In genomic region chr22:17121235-17122195, GRCh38 we compare ENCODE assay signal across 8 cellular contexts. TPM values are rescaled to one million over a fixed set of nuclear protein-coding genes. Genes with fewer than 3 reads are reported as not detected.
DNase-seq lines count a peak whose midpoint lies in the region; ATAC-seq and TF ChIP-seq lines count a peak whose summit lies in the region.

TMEM121B (minus strand) TSS chr22:17121360; CDS start chr22:17121127, 233 bp downstream.

- H2AK5ac ChIP-seq in IMR-90 (ENCODE audit: low read depth, low read length): no peak within 1 kb of the TSS

- dilution Hi-C loops in IMR-90 (cut with HindIII; ENCODE audit: low sequenced_read_pairs, unreplicated experiment): no loop called here

- in situ Hi-C loops in IMR-90 (cut with MboI; ENCODE audit: low sequenced_read_pairs): no loop called here
- in situ Hi-C loops in GM13976 (cut with MboI; ENCODE audit: low sequenced_read_pairs, unreplicated experiment): no loop called here

- H2BK20ac ChIP-seq in IMR-90 (ENCODE audit: low read depth, low read length): no peak within 1 kb of the TSS

- peaks cover 18 to 24% of the 10 kb centered on the region in 2 donors for H3K27me3 Mint-ChIP-seq in CD8-positive, alpha-beta memory T cell

- no peak within 1 kb of the TSS for H3K14ac ChIP-seq in IMR-90 (replicated peaks; ENCODE audit: low read depth, low read length)

- CTCF ChIA-PET in CD8-positive, alpha-beta memory T cell (lab: Charles Lee): interaction anchor here (1.3 kb wide), 1 partner anchor 51 kb away, joined by 3 read pairs; no protein-coding TSS in a partner anchor
- CTCF ChIA-PET in IMR-90 (lab: Yijun Ruan, JAX) (interaction anchor here (1.5 kb wide), 1 partner anchor 51 kb away, joined by 4 read pairs; no protein-coding TSS in a partner anchor), OCI-LY7 (lab: Charles Lee; ENCODE audit: unreplicated experiment) (no interaction called here)

- peaks cover 30 to 41% (median 31%) of the 10 kb centered on the region in 3 donors for H3K4me1 Mint-ChIP-seq in CD8-positive, alpha-beta memory T cell

- no peak within 1 kb of the TSS for H4K8ac ChIP-seq in IMR-90 (ENCODE audit: low read depth in 2 of 2, low read length in 2 of 2)

- H4K91ac ChIP-seq in IMR-90 (ENCODE audit: insufficient read depth, low read depth, low read length): no peak within 1 kb of the TSS

- no TSS peak for BruUV-seq in IMR-90 (replicated peaks; lab: Mats Ljungman, UMichigan)
- BruUV-seq in OCI-LY7 (replicated peaks; lab: Mats Ljungman, UMichigan): no TSS peak

- H3K4me2 ChIP-seq in IMR-90 (ENCODE audit: low read depth, low read length) (peak within 1 kb of the TSS; percentile 85), OCI-LY7 (ENCODE audit: low read length) (peak within 1 kb of the TSS; percentile 60)

- peak; percentile 81 for ATAC-seq in IMR-90 (ENCODE audit: low read depth)
- ATAC-seq in HG02840 (IDR thresholded peaks at IDR 0.05; ENCODE audit: low FRiP score, unreplicated experiment): no peak

- no peaks in the 10 kb centered on the region for H3K79me1 ChIP-seq in IMR-90 (ENCODE audit: low read depth in 1 of 2, low read length in 2 of 2)

- TF ChIP-seq CTCF in IMR-90 (conservative IDR thresholded peaks at IDR 0.05; ENCODE audit: low read depth, low read length) (no peak), OCI-LY7 (conservative IDR thresholded peaks at IDR 0.05; ENCODE audit: low read length) (no peak), GM13976 (IDR thresholded peaks at IDR 0.05; ENCODE audit: borderline replicate concordance, control extremely low read depth, extremely low read depth, insufficient read depth, missing control alignments) (no peak)

- H3K9me2 ChIP-seq in OCI-LY7 (ENCODE audit: insufficient read depth, low read length): no peaks in the 10 kb centered on the region

- intact Hi-C loops in IMR-90 (cut with micrococcal nuclease): no loop called here
- intact Hi-C loops in OCI-LY7 (cut with micrococcal nuclease; ENCODE audit: unreplicated experiment): no loop called here

- H3K4me3 Mint-ChIP-seq in CD8-positive, alpha-beta memory T cell: peak within 1 kb of the TSS; percentile 34 to 78 (median 48)

- no peaks in the 10 kb centered on the region for H3K79me2 ChIP-seq in OCI-LY7 (ENCODE audit: insufficient read depth, low read depth, low read length)

- no peak within 1 kb of the TSS for H3K4ac ChIP-seq in IMR-90 (ENCODE audit: low read depth, low read length)

- no peak within 1 kb of the TSS for H2BK5ac ChIP-seq in IMR-90 (ENCODE audit: low read depth, low read length, poor library complexity, severe bottlenecking)

- H2BK15ac ChIP-seq in IMR-90 (ENCODE audit: low read depth, low read length): no peak within 1 kb of the TSS

- H3K27me3 ChIP-seq in CD8-positive, alpha-beta memory T cell (ENCODE audit: insufficient read depth, low read length, poor library complexity, severe bottlenecking): peaks cover 13% of the 10 kb centered on the region
- peaks cover 26% of the 10 kb centered on the region for H3K27me3 ChIP-seq in IMR-90 (ENCODE audit: control insufficient read depth, insufficient read depth, low read length)

- POLR2A ChIA-PET in CD8-positive, alpha-beta memory T cell (lab: Charles Lee): no interaction called here
- POLR2A ChIA-PET in IMR-90 (lab: Charles Lee; ENCODE audit: unreplicated experiment): no interaction called here
- POLR2A ChIA-PET in OCI-LY7 (lab: Charles Lee): no interaction called here

- DNase-seq in CD8-positive, alpha-beta memory T cell: peak in 1 of 5 donors; percentile 46
- DNase-seq in IMR-90 (peak; percentile 59), OCI-LY7 (ENCODE audit: low spot score) (no peak), caudate nucleus (lab: John Stamatoyannopoulos, UW) (peak in 54 of 61 donors; percentile 18 to 88 (median 62)), islet precursor cell (peak; percentile 95), GM13976 (ENCODE audit: low spot score) (no peak)

- H2AK9ac ChIP-seq in IMR-90 (replicated peaks; ENCODE audit: low read depth, low read length, poor library complexity): no peak within 1 kb of the TSS

- H3K23ac ChIP-seq in IMR-90 (ENCODE audit: low read depth, low read length): peak within 1 kb of the TSS; percentile 24; the same call in 1 of the 2 replicates

- H3K9ac ChIP-seq in IMR-90 (ENCODE audit: low read depth, low read length): no peak within 1 kb of the TSS

- H3K9me3 Mint-ChIP-seq in CD8-positive, alpha-beta memory T cell: no peaks in the 10 kb centered on the region

- no peak within 1 kb of the TSS for H3K18ac ChIP-seq in IMR-90 (ENCODE audit: low read depth, low read length)

- H3K27ac ChIP-seq in CD8-positive, alpha-beta memory T cell (ENCODE audit: low read depth, low read length): no peak within 1 kb of the TSS
- H3K27ac ChIP-seq in IMR-90 (ENCODE audit: insufficient read depth, low read length) (no peak within 1 kb of the TSS), OCI-LY7 (ENCODE audit: low read depth, low read length, poor library complexity, severe bottlenecking) (no peak within 1 kb of the TSS), caudate nucleus (ENCODE audit: low read depth, low read length) (peak within 1 kb of the TSS; percentile 64), skin epidermis (peak within 1 kb of the TSS in 1 of 21 experiments; percentile 30)

- H3K36me3 Mint-ChIP-seq in CD8-positive, alpha-beta memory T cell: peaks cover 0 to 5% (median 0%) of the 10 kb centered on the region in 3 donors

- H3K4me3 ChIP-seq in CD8-positive, alpha-beta memory T cell (ENCODE audit: low read length): no peak within 1 kb of the TSS
- H3K4me3 ChIP-seq in IMR-90 (ENCODE audit: insufficient read depth, low read depth, low read length) (peak within 1 kb of the TSS; percentile 47), OCI-LY7 (ENCODE audit: low read depth, low read length, poor library complexity, severe bottlenecking) (peak within 1 kb of the TSS; percentile 58), skin epidermis (peak within 1 kb of the TSS; percentile 33 to 63 (median 45))

- WGBS in IMR-90 (ENCODE audit: extremely low coverage in 2 of 2, insufficient read length in 1 of 2), 2 experiments: 7% methylated on average over 26 of the region's 69 CpGs; no CpG with 5 or more reads in 1 of the 2 experiments

- no peak within 1 kb of the TSS for H2BK120ac ChIP-seq in IMR-90 (ENCODE audit: low read depth, low read length)

- H2AFZ ChIP-seq in IMR-90 (replicated peaks; ENCODE audit: low read length, poor library complexity): peak within 1 kb of the TSS; percentile 81
- H2AFZ ChIP-seq in OCI-LY7 (ENCODE audit: low read length): no peak within 1 kb of the TSS

- H3K9me3 ChIP-seq in CD8-positive, alpha-beta memory T cell (ENCODE audit: low read length): no peaks in the 10 kb centered on the region
- H3K9me3 ChIP-seq in IMR-90 (ENCODE audit: control insufficient read depth, insufficient read depth, low read length): no peaks in the 10 kb centered on the region
- no peaks in the 10 kb centered on the region for H3K9me3 ChIP-seq in OCI-LY7 (ENCODE audit: low read length)

- no peaks in the 10 kb centered on the region for H3K9me1 ChIP-seq in IMR-90 (ENCODE audit: insufficient read depth, low read length)

- peak within 1 kb of the TSS in 1 of 8 donors; percentile 56 for H3K27ac Mint-ChIP-seq in CD8-positive, alpha-beta memory T cell

- TF ChIP-seq POLR2A in IMR-90 (IDR thresholded peaks at IDR 0.05; ENCODE audit: low read depth, low read length): no peak

- no peak within 1 kb of the TSS for H3K56ac ChIP-seq in IMR-90 (ENCODE audit: extremely low read depth, insufficient read depth, low read length)

- H4K5ac ChIP-seq in IMR-90 (ENCODE audit: low read depth, low read length): no peak within 1 kb of the TSS

- H3K4me1 ChIP-seq in CD8-positive, alpha-beta memory T cell (ENCODE audit: insufficient read depth, low read length): peaks cover 43% of the 10 kb centered on the region
- H3K4me1 ChIP-seq in IMR-90 (ENCODE audit: control insufficient read depth, insufficient read depth, low read length) (no peaks in the 10 kb centered on the region), OCI-LY7 (ENCODE audit: insufficient read depth, low read length, poor library complexity, severe bottlenecking) (peaks cover 27% of the 10 kb centered on the region)

- H4K20me1 ChIP-seq in IMR-90 (ENCODE audit: insufficient read depth, low read length): no peaks in the 10 kb centered on the region
- H4K20me1 ChIP-seq in OCI-LY7 (ENCODE audit: insufficient read depth, low read length): no peaks in the 10 kb centered on the region

- no peaks in the 10 kb centered on the region for H3K36me3 ChIP-seq in CD8-positive, alpha-beta memory T cell (ENCODE audit: insufficient read depth, low read length)
- H3K36me3 ChIP-seq in IMR-90 (ENCODE audit: control insufficient read depth, insufficient read depth, low read length) (no peaks in the 10 kb centered on the region), OCI-LY7 (ENCODE audit: insufficient read depth, low read length) (no peaks in the 10 kb centered on the region)

- TF ChIP-seq RAD21 in IMR-90 (IDR thresholded peaks at IDR 0.05; ENCODE audit: low read length): no peak

TF ChIP-seq in IMR-90, 13 proteins besides CTCF, POLR2A, EP300 and RAD21:
- TF ChIP-seq MAZ (IDR thresholded peaks at IDR 0.05; ENCODE audit: borderline replicate concordance, low read depth, low read length): peak; percentile 83; the same call in 1 of the 2 replicates
- no peak for TF ChIP-seq NFE2L2 (IDR thresholded peaks at IDR 0.05; ENCODE audit: low read depth, low read length)

RNA-seq across cellular contexts. Expression of gene TMEM121B, which starts in this region (rescaled TPM):
- total RNA-seq in CD8-positive, alpha-beta memory T cell: under 1 TPM; 0.11 to 0.15 TPM
- polyA plus RNA-seq in CD8-positive, alpha-beta memory T cell: not detected
- total RNA-seq in IMR-90 (2012; rRNA removed): under 0.01 TPM in 2 replicates
- polyA plus RNA-seq in IMR-90 (2012; rRNA removed): 0.22 and 0.29 TPM in 2 replicates
- polyA plus RNA-seq in IMR-90 (2012; cell fraction: cytosol; rRNA removed): 0.11 and 0.13 TPM in 2 replicates
- polyA plus RNA-seq in IMR-90 (2012; cell fraction: nucleus; rRNA removed; ENCODE audit: low replicate concordance): 0.22 and 0.25 TPM in 2 replicates
- 0.32 and 0.33 TPM in 2 replicates for total RNA-seq in OCI-LY7 (2014; rRNA removed; shearing (Covaris generic))
- 0.09 and 0.15 TPM in 2 replicates for total RNA-seq in OCI-LY7 (2022)

Comparison
In these comparisons a context has a peak if more than half of its experiments do, and no peak if none do; other contexts are left out.
1. Peak in DNase-seq, ATAC-seq, H3K4me3 ChIP-seq and H3K4me2 ChIP-seq in IMR-90; RNA of the gene not detected or under 1 TPM.
2. DNase-seq: peak in caudate nucleus (54 of 61) and islet precursor cell (single experiment); none in OCI-LY7 (single experiment) and GM13976 (single experiment).